ENCODE assay signal across 35 cellular contexts in the genomic region with DNA sequence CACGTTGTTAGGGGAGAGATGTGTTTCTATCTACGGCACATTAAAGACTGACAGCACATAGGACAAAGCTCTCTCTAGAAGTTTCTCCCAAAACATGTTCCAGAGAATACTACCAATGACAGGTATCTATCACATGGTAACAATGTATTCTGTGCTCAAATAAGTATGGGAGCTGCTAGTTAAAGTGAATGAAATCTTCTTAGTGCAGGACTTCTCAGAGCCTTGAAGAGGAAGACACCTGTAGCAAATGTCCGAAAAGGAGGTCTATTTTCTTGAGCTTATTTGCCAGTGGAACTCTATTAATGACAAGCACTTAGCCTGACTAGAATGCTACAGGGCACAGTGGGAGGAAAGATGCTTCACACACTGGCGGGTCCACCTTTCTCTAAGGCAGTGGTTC.
"Had no signal": no experiment of that assay in that cellular context is flagged by ENCODE, and none has a peak within 500 bp of the region (broad histone marks: within the 10 kb centered on the region; RNA-seq: fewer than 3 reads in every experiment).

No MANE protein-coding gene starts in this region.

- DNase-seq: Karpas-422, Kasumi-1, MG63, MM.1S, MV-4-11, NCI-H1048, NCI-H1092, NCI-H1092 treated with DMSO at 0.1 percent for 48 hours, NCI-H1105, NCI-H1105 treated with DMSO at 0.1 percent for 48 hours, NCI-H1417, NCI-H1417 treated with DMSO at 0.1 percent for 48 hours, NCI-H1436, NCI-H1436 treated with DMSO at 0.1 percent for 48 hours, NCI-H146, NCI-H1694, NCI-H1694 treated with DMSO at 0.1 percent for 48 hours, NCI-H187, NCI-H187 treated with DMSO at 0.1 percent for 48 hours, NCI-H1930, NCI-H2029, NCI-H2029 treated with DMSO at 0.1 percent for 48 hours, NCI-H2081, NCI-H2081 treated with DMSO at 0.1 percent for 48 hours, NCI-H2107, NCI-H2171, NCI-H2171 treated with DMSO at 0.1 percent for 48 hours, NCI-H2227 treated with DMSO at 0.1 percent for 48 hours, NCI-H226, NCI-H345, NCI-H446, NCI-H446 treated with DMSO at 0.1 percent for 48 hours, NCI-H510A, NCI-H510A treated with DMSO at 0.1 percent for 48 hours, NCI-H524 had no signal

- H3K4me3 ChIP-seq: MG63 had no signal

- H3K36me3 ChIP-seq: MG63 had no signal

- H3K27me3 ChIP-seq: MG63 had no signal

- H3K9me3 ChIP-seq: MG63 had no signal
